Comparison of ENCODE assay signal across 34 cellular contexts in genomic region chr14:74255281-74255680, GRCh38. TPM values are rescaled to one million over a fixed set of nuclear protein-coding genes. Genes with fewer than 3 reads are reported as not detected.
"Had no signal": no experiment of that assay in that cellular context is flagged by ENCODE, and none has a peak within 500 bp of the region (broad histone marks: within the 10 kb centered on the region; RNA-seq: fewer than 3 reads in every experiment).

No MANE protein-coding gene starts in this region.

- H3K79me2 ChIP-seq: hepatocyte had no signal

- H3K4me3 ChIP-seq: adrenal gland, body of pancreas, gastrocnemius medialis, hepatocyte, left ventricle myocardium inferior, lung, right lobe of liver, skin epidermis, thoracic aorta, uterus had no signal

- H3K27ac ChIP-seq: adrenal gland, body of pancreas, gastrocnemius medialis, hepatocyte, left ventricle myocardium inferior, right lobe of liver, skin epidermis, thoracic aorta, uterus had no signal

- H3K9me3 Mint-ChIP-seq: activated naive CD4-positive, alpha-beta T cell treated with anti-CD3 and anti-CD28 coated beads for 36 hours; activated naive CD8-positive, alpha-beta T cell treated with anti-CD3 and anti-CD28 coated beads for 36 hours; activated T-helper 1 cell treated with anti-CD3 and anti-CD28 coated beads, Interleukin-12 subunit alpha, Interleukin-12 subunit beta, Interleukin-2, Interleukin-4 antibody, amounts not matched to agents 30 ng/mL and 10 ng/mL and 1 ng/mL, durations not matched to agents 14 hours and 24 hours and 36 hours; natural killer cell treated with Interleukin-12 subunit alpha and Interleukin-12 subunit beta and Interleukin-15 and Interleukin-18, amount 100 ng/mL, for 72 hours; stimulated activated naive CD8-positive, alpha-beta T cell treated with anti-CD3 and anti-CD28 coated beads, Interleukin-15, Interleukin-2, amounts not matched to agents 100 ng/mL and 50 ng/mL, for 24 hours; T-helper 2 cell treated with Interferon-gamma antibody and Interleukin-4, amounts not matched to agents 5 μg/mL and 100 μg/mL, for 36 hours had no signal

- DNase-seq: activated CD4-positive, alpha-beta T cell treated with anti-CD3 and anti-CD28 coated beads for 36 hours; activated CD4-positive, alpha-beta T cell treated with anti-CD3 and anti-CD28 coated beads, Interleukin-2, amount 50 U/mL, for 4 hours; activated CD4-positive, CD25-positive, alpha-beta regulatory T cell; activated effector memory CD4-positive, alpha-beta T cell treated with anti-CD3 and anti-CD28 coated beads, Interleukin-2, amount 50 U/mL, for 16 hours; activated naive CD4-positive, alpha-beta T cell treated with anti-CD3 and anti-CD28 coated beads for 36 hours; activated naive CD8-positive, alpha-beta T cell treated with anti-CD3 and anti-CD28 coated beads for 36 hours; activated T-cell treated with anti-CD3 and anti-CD28 coated beads for 4 hours; adrenal gland; aorta; body of pancreas; effector CD8-positive, alpha-beta T cell; erythroblast; gastrocnemius medialis; islet precursor cell; left ventricle myocardium inferior; mesendoderm; posterior cingulate gyrus; right lobe of liver; stimulated activated CD4-positive, alpha-beta T cell treated with anti-CD3 and anti-CD28 coated beads, Interleukin-12 subunit alpha, Interleukin-12 subunit beta, amount 100 ng/mL, for 4 hours; stimulated activated CD4-positive, alpha-beta T cell treated with anti-CD3 and anti-CD28 coated beads, Interleukin-4, amount 100 ng/mL, for 1 hour; trophoblast cell; uterus had no signal

- H2AFZ ChIP-seq: hepatocyte had no signal

- H3K4me3 Mint-ChIP-seq: activated CD4-positive, alpha-beta T cell treated with anti-CD3 and anti-CD28 coated beads for 36 hours; activated naive CD4-positive, alpha-beta T cell treated with anti-CD3 and anti-CD28 coated beads for 36 hours; activated naive CD8-positive, alpha-beta T cell treated with anti-CD3 and anti-CD28 coated beads for 36 hours; activated T-helper 1 cell treated with anti-CD3 and anti-CD28 coated beads, Interleukin-12 subunit alpha, Interleukin-12 subunit beta, Interleukin-2, Interleukin-4 antibody, amounts not matched to agents 30 ng/mL and 10 ng/mL and 1 ng/mL, durations not matched to agents 14 hours and 24 hours and 36 hours; natural killer cell treated with Interleukin-12 subunit alpha and Interleukin-12 subunit beta and Interleukin-15 and Interleukin-18, amount 100 ng/mL, for 72 hours; stimulated activated naive CD8-positive, alpha-beta T cell treated with anti-CD3 and anti-CD28 coated beads, Interleukin-15, Interleukin-2, amounts not matched to agents 100 ng/mL and 50 ng/mL, for 24 hours; T-helper 2 cell treated with Interferon-gamma antibody and Interleukin-4, amounts not matched to agents 5 μg/mL and 100 μg/mL, for 36 hours had no signal

- H3K4me2 ChIP-seq: hepatocyte had no signal

- H3K36me3 Mint-ChIP-seq: activated naive CD8-positive, alpha-beta T cell treated with anti-CD3 and anti-CD28 coated beads for 36 hours; natural killer cell treated with Interleukin-12 subunit alpha and Interleukin-12 subunit beta and Interleukin-15 and Interleukin-18, amount 100 ng/mL, for 72 hours had no signal

- H3K27ac Mint-ChIP-seq: activated CD4-positive, alpha-beta T cell treated with anti-CD3 and anti-CD28 coated beads for 36 hours; activated naive CD4-positive, alpha-beta T cell treated with anti-CD3 and anti-CD28 coated beads for 36 hours; activated naive CD8-positive, alpha-beta T cell treated with anti-CD3 and anti-CD28 coated beads for 36 hours; activated T-helper 1 cell treated with anti-CD3 and anti-CD28 coated beads, Interleukin-12 subunit alpha, Interleukin-12 subunit beta, Interleukin-2, Interleukin-4 antibody, amounts not matched to agents 30 ng/mL and 10 ng/mL and 1 ng/mL, durations not matched to agents 14 hours and 24 hours and 36 hours; natural killer cell treated with Interleukin-12 subunit alpha and Interleukin-12 subunit beta and Interleukin-15 and Interleukin-18, amount 100 ng/mL, for 72 hours; stimulated activated naive CD8-positive, alpha-beta T cell treated with anti-CD3 and anti-CD28 coated beads, Interleukin-15, Interleukin-2, amounts not matched to agents 100 ng/mL and 50 ng/mL, for 24 hours; T-helper 2 cell treated with Interferon-gamma antibody and Interleukin-4, amounts not matched to agents 5 μg/mL and 100 μg/mL, for 36 hours had no signal

- H3K27me3 ChIP-seq: adrenal gland, right lobe of liver had no signal

- ATAC-seq: activated CD4-positive, alpha-beta T cell treated with anti-CD3 and anti-CD28 coated beads for 36 hours; body of pancreas; gastrocnemius medialis; natural killer cell treated with Interleukin-12 subunit alpha and Interleukin-12 subunit beta and Interleukin-15 and Interleukin-18, amount 100 ng/mL, for 72 hours; right lobe of liver had no signal

- H3K4me1 ChIP-seq: uterus had no signal

- H3K9me3 ChIP-seq: adrenal gland, body of pancreas, gastrocnemius medialis, left ventricle myocardium inferior, right lobe of liver, thoracic aorta, uterus had no signal

- H3K36me3 ChIP-seq: adrenal gland, gastrocnemius medialis, left ventricle myocardium inferior, right lobe of liver, thoracic aorta, uterus had no signal

RNA-seq across cellular contexts. Expression of gene VSX2, which starts 16.0 kb away (rescaled TPM):
- total RNA-seq: activated CD4-positive, alpha-beta T cell treated with anti-CD3 and anti-CD28 coated beads for 36 hours; activated naive CD4-positive, alpha-beta T cell treated with anti-CD3 and anti-CD28 coated beads for 36 hours; activated naive CD8-positive, alpha-beta T cell treated with anti-CD3 and anti-CD28 coated beads for 36 hours; activated T-helper 1 cell treated with anti-CD3 and anti-CD28 coated beads, Interleukin-12 subunit alpha, Interleukin-12 subunit beta, Interleukin-2, Interleukin-4 antibody, amounts not matched to agents 30 ng/mL and 10 ng/mL and 1 ng/mL, durations not matched to agents 14 hours and 24 hours and 36 hours; adrenal gland; aorta; body of pancreas; dermis microvascular lymphatic vessel endothelial cell; gastrocnemius medialis; hepatocyte; left ventricle myocardium inferior; lung; mononuclear cell; natural killer cell treated with Interleukin-12 subunit alpha and Interleukin-12 subunit beta and Interleukin-15 and Interleukin-18, amount 100 ng/mL, for 72 hours; osteoblast; right lobe of liver; subcutaneous adipose tissue; thoracic aorta; uterus had no signal
- polyA plus RNA-seq: adrenal gland, aorta, hepatocyte, lung had no signal
